Comparison of ENCODE assay signal across 10 cellular contexts in genomic region chr11:11677672-11678356, GRCh38. TPM values are rescaled to one million over a fixed set of nuclear protein-coding genes. Genes with fewer than 3 reads are reported as not detected.
"Had no signal": no experiment of that assay in that cellular context is flagged by ENCODE, and none has a peak within 500 bp of the region (broad histone marks: within the 10 kb centered on the region; RNA-seq: fewer than 3 reads in every experiment).

No MANE protein-coding gene starts in this region.

- FAIRE-seq: H54, K562 had no signal

- H3K9ac ChIP-seq: GM23248 had no signal

- ATAC-seq: K562 had no signal

- H3K27ac ChIP-seq: GM23248, HL-60 had no signal

- H3K4me3 ChIP-seq: GM23248, K562 had no signal

- DNase-seq: GM23248, GOT3, H9, HCEC 1CT, HFFc6, IMR-90, KG1 had no signal

- H2AFZ ChIP-seq: GM23248 had no signal

RNA-seq across cellular contexts. Expression of gene GALNT18, which starts 56.0 kb away (rescaled TPM):
- total RNA-seq: K562 had no signal
- polyA plus RNA-seq: K562 had no signal
